Comparison of ENCODE assay signal across 22 cellular contexts in the genomic region with DNA sequence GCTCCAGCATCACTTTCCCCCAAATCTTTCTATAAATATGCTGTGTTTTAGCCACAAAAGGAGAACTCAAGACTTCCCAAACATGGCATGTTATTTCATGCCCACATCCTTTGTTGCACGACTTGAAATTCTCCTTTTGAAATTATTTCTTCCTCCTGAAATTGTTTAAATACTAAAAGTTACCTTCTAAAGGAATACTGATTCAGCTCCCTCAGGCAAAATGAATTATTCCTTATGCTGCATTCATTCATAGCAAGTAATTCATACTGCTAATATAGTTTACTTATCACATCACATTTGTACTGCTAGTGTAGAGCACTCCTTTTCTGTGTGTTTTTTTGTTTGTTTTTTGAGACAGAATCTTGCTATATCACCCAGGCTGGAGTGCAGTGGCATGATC. TPM values are rescaled to one million over a fixed set of nuclear protein-coding genes. Genes with fewer than 3 reads are reported as not detected.
"Had no signal": no experiment of that assay in that cellular context is flagged by ENCODE, and none has a peak within 500 bp of the region (broad histone marks: within the 10 kb centered on the region; RNA-seq: fewer than 3 reads in every experiment).

No MANE protein-coding gene starts in this region.

- H3K27me3 ChIP-seq: breast epithelium, heart right ventricle, neural progenitor cell, pancreas, right atrium auricular region, upper lobe of left lung had no signal

- H3K4me2 ChIP-seq: neural progenitor cell had no signal

- H3K4me3 ChIP-seq: breast epithelium, coronary artery, heart right ventricle, lower lobe of right lung, neural progenitor cell, pancreas, psoas muscle, right atrium auricular region, upper lobe of left lung had no signal

- H3K36me3 ChIP-seq: breast epithelium, heart right ventricle, lower lobe of right lung, neural progenitor cell, pancreas, right atrium auricular region, upper lobe of left lung had no signal

- DNase-seq: activated naive CD4-positive, alpha-beta T cell treated with Interleukin-2 at 50 U/mL for 16 hours; activated naive CD8-positive, alpha-beta T cell treated with anti-CD3 and anti-CD28 coated beads for 36 hours; activated T-cell treated with anti-CD3 and anti-CD28 coated beads, Interleukin-2, amount 50 U/mL, for 1 hour; heart right ventricle; kidney; lower lobe of right lung; naive thymus-derived CD4-positive, alpha-beta T cell; pancreas; psoas muscle; stimulated activated CD4-positive, alpha-beta T cell treated with anti-CD3 and anti-CD28 coated beads, Interleukin-12 subunit alpha, Interleukin-12 subunit beta, amount 100 ng/mL, for 4 hours; stimulated activated CD4-positive, alpha-beta T cell treated with anti-CD3 and anti-CD28 coated beads, Interleukin-4, amount 100 ng/mL, for 4 hours; stimulated activated naive CD8-positive, alpha-beta T cell treated with anti-CD3 and anti-CD28 coated beads, Interleukin-15, Interleukin-2, amounts not matched to agents 100 U/mL and 50 U/mL, for 24 hours; T-helper 9 cell; upper lobe of left lung had no signal

- H3K4me1 ChIP-seq: breast epithelium, heart right ventricle, lower lobe of right lung, neural progenitor cell, pancreas, psoas muscle, right atrium auricular region, upper lobe of left lung had no signal

- H3K9me3 ChIP-seq: breast epithelium, heart right ventricle, lower lobe of right lung, pancreas, psoas muscle, right atrium auricular region, upper lobe of left lung had no signal

- H3K27ac ChIP-seq: coronary artery, heart right ventricle, lower lobe of right lung, neural progenitor cell, pancreas, psoas muscle, right atrium auricular region, upper lobe of left lung had no signal

- ATAC-seq: heart right ventricle; left lobe of liver; lower lobe of right lung; naive thymus-derived CD4-positive, alpha-beta T cell; pancreas; psoas muscle; stimulated activated naive CD8-positive, alpha-beta T cell treated with anti-CD3 and anti-CD28 coated beads, Interleukin-15, Interleukin-2, amounts not matched to agents 100 U/mL and 50 U/mL, for 24 hours; WTC11 had no signal

- FAIRE-seq: kidney, pancreas had no signal

- H3K9ac ChIP-seq: neural progenitor cell had no signal

- H2AFZ ChIP-seq: neural progenitor cell had no signal

RNA-seq across cellular contexts. Expression of gene BHMT, which starts 45.7 kb away (rescaled TPM):
- total RNA-seq: activated naive CD8-positive, alpha-beta T cell treated with anti-CD3 and anti-CD28 coated beads for 36 hours; activated T-helper 2 cell treated with anti-CD3 and anti-CD28 coated beads, Interferon-gamma antibody, Interleukin-2, Interleukin-4, amounts not matched to agents 10 μg/mL and 5 μg/mL and 100 μg/mL, durations not matched to agents 14 hours and 24 hours and 36 hours; heart right ventricle; lower lobe of right lung; naive thymus-derived CD4-positive, alpha-beta T cell; psoas muscle; right atrium auricular region; T-helper 1 cell treated with Interleukin-12 subunit alpha and Interleukin-12 subunit beta and Interleukin-4 antibody, amounts not matched to agents 30 ng/mL and 1 ng/mL, for 36 hours had no signal
- polyA plus RNA-seq: naive thymus-derived CD4-positive, alpha-beta T cell had no signal
